In genomic region chr1:31707711-31708110, GRCh38 we compare ENCODE assay signal across 10 cellular contexts. TPM values are rescaled to one million over a fixed set of nuclear protein-coding genes. Genes with fewer than 3 reads are reported as not detected.
DNase-seq lines count a peak whose midpoint lies in the region; ATAC-seq, FAIRE-seq and TF ChIP-seq lines count a peak whose summit lies in the region.
"Had no signal": no experiment of that assay in that cellular context is flagged by ENCODE, and none has a peak within 500 bp of the region (broad histone marks: within the 10 kb centered on the region; RNA-seq: fewer than 3 reads in every experiment).

No MANE protein-coding gene starts in this region.

- H3K4me3 ChIP-seq in HepG2 (replicated peaks in 1 of 3; ENCODE audit: insufficient read depth in 1 of 3, low read depth in 2 of 3, low read length in 3 of 3) (no peak overlapping the region), right lobe of liver (no peak overlapping the region), endothelial cell of umbilical vein (replicated peaks in 1 of 3; ENCODE audit: insufficient read depth in 1 of 3, low read depth in 1 of 3, low read length in 3 of 3) (no peak overlapping the region), upper lobe of right lung (no peak overlapping the region)
- H3K4me3 ChIP-seq: tibial nerve had no signal

- H3K36me3 ChIP-seq in HepG2 (replicated peaks in 1 of 2; ENCODE audit: control insufficient read depth in 1 of 2, insufficient read depth in 2 of 2, low read length in 2 of 2) (no peaks in the 10 kb centered on the region), right lobe of liver (no peaks in the 10 kb centered on the region), endothelial cell of umbilical vein (ENCODE audit: control insufficient read depth in 2 of 2, extremely low read depth in 1 of 2, insufficient read depth in 2 of 2, low read length in 2 of 2) (no peaks in the 10 kb centered on the region), upper lobe of right lung (no peaks in the 10 kb centered on the region)
- H3K36me3 ChIP-seq: tibial nerve had no signal

- CTCF ChIA-PET in HepG2 (lab: Yijun Ruan, JAX; ENCODE audit: low intra/inter-chr PET ratio, low total read pairs): interaction anchor here (1.2 kb wide), 1 partner anchor 44 kb away, joined by 3 read pairs; no protein-coding TSS in a partner anchor
- CTCF ChIA-PET in endothelial cell of umbilical vein (lab: Charles Lee): interaction anchor here (0.6 to 3.4 kb wide), 9 partner anchors 9 to 81 kb away, joined by 3 to 51 read pairs (median 10); no protein-coding TSS in a partner anchor

- H3K79me2 ChIP-seq in HepG2 (ENCODE audit: insufficient read depth, low read length) (no peaks in the 10 kb centered on the region), endothelial cell of umbilical vein (ENCODE audit: control insufficient read depth, insufficient read depth, low read length) (no peaks in the 10 kb centered on the region)

- 13% methylated on average over 5 of the region's 5 CpGs for WGBS in HepG2 (ENCODE audit: low lambda C conversion rate)
- 36% methylated on average over 5 of the region's 5 CpGs for WGBS in right lobe of liver (ENCODE audit: insufficient coverage, low coverage, low lambda C conversion rate, missing lambda C conversion rate)

- H3K4me2 ChIP-seq in HepG2 (ENCODE audit: low read depth, low read length) (no peak overlapping the region), endothelial cell of umbilical vein (ENCODE audit: insufficient read depth, low read length) (no peak overlapping the region)

- DNase-seq in HepG2 (ENCODE audit: low spot score) (no peak), right lobe of liver (no peak), OCI-M1 (lab: John Stamatoyannopoulos, UW) (peak; percentile 62), endothelial cell of umbilical vein (ENCODE audit: low read depth, low spot score) (peak; percentile 68), upper lobe of right lung (no peak), 8988T (no peak), DMS153 (lab: John Stamatoyannopoulos, UW) (no peak)
- DNase-seq: activated naive CD4-positive, alpha-beta T cell treated with anti-CD3 and anti-CD28 coated beads, Interleukin-2, amount 50 U/mL, for 16 hours had no signal

- dilution Hi-C loops in endothelial cell of umbilical vein (cut with MboI; ENCODE audit: extremely low pct_ligation_motif_present, low sequenced_read_pairs): no loop called here

- H4K20me1 ChIP-seq in HepG2 (ENCODE audit: insufficient read depth, low read length) (no peaks in the 10 kb centered on the region), endothelial cell of umbilical vein (replicated peaks; ENCODE audit: control insufficient read depth, extremely low read depth, insufficient read depth, low read length) (no peaks in the 10 kb centered on the region)

- intact Hi-C loops in HepG2 (cut with micrococcal nuclease; ENCODE audit: unreplicated experiment) (no loop called here), right lobe of liver (cut with DNase I) (no loop called here), endothelial cell of umbilical vein (cut with micrococcal nuclease) (no loop called here), upper lobe of right lung (cut with DNase I) (no loop called here)

- H3K9me3 ChIP-seq in HepG2 (ENCODE audit: low read length) (no peaks in the 10 kb centered on the region), right lobe of liver (no peaks in the 10 kb centered on the region), endothelial cell of umbilical vein (replicated peaks; ENCODE audit: control insufficient read depth, insufficient read depth, low read length) (no peaks in the 10 kb centered on the region), upper lobe of right lung (no peaks in the 10 kb centered on the region)
- H3K9me3 ChIP-seq: tibial nerve had no signal

- peaks cover 55% of the 10 kb centered on the region for H3K4me1 ChIP-seq in HepG2 (ENCODE audit: insufficient read depth, low read length)
- H3K4me1 ChIP-seq in right lobe of liver: peaks cover 0 to 14% (median 4%) of the 10 kb centered on the region in 4 donors
- peaks cover 7% of the 10 kb centered on the region for H3K4me1 ChIP-seq in endothelial cell of umbilical vein (ENCODE audit: control insufficient read depth, extremely low read depth, insufficient read depth, low read length)
- peaks cover 31% of the 10 kb centered on the region for H3K4me1 ChIP-seq in upper lobe of right lung

- H3K9ac ChIP-seq in HepG2 (ENCODE audit: insufficient read depth, low read depth, low read length) (no peak overlapping the region), endothelial cell of umbilical vein (replicated peaks; ENCODE audit: extremely low read depth, insufficient read depth, low read length) (no peak overlapping the region)

- POLR2A ChIA-PET in HepG2 (lab: Yijun Ruan, JAX): no interaction called here
- POLR2A ChIA-PET in endothelial cell of umbilical vein (lab: Charles Lee): no interaction called here

- TF ChIP-seq POLR2A in HepG2 (IDR thresholded peaks at IDR 0.05; ENCODE audit: insufficient read depth in 1 of 2, low read depth in 2 of 2, low read length in 2 of 2) (no peak), right lobe of liver (IDR thresholded peaks at IDR 0.05) (no peak), endothelial cell of umbilical vein (IDR thresholded peaks at IDR 0.05; ENCODE audit: low read depth, low read length) (no peak)

- no peak for TF ChIP-seq RAD21 in HepG2 (CRISPR knock-in tag; IDR thresholded peaks at IDR 0.05)

- H3K27me3 ChIP-seq in HepG2 (ENCODE audit: control insufficient read depth in 1 of 2, insufficient read depth in 2 of 2, low read length in 2 of 2) (peaks cover 2 to 18% of the 10 kb centered on the region in 2 experiments; a peak in 3 of 5 replicates), right lobe of liver (no peaks in the 10 kb centered on the region), endothelial cell of umbilical vein (ENCODE audit: control insufficient read depth in 2 of 2, insufficient read depth in 2 of 2, low read length in 2 of 2) (peaks cover 0 to 3% of the 10 kb centered on the region in 2 experiments), upper lobe of right lung (peaks cover 11% of the 10 kb centered on the region)
- H3K27me3 ChIP-seq: tibial nerve had no signal

- H3K9me1 ChIP-seq in endothelial cell of umbilical vein (replicated peaks; ENCODE audit: control insufficient read depth, extremely low read depth, insufficient read depth, low read length): no peaks in the 10 kb centered on the region

- TF ChIP-seq CTCF in HepG2 (CRISPR knock-in tag; IDR thresholded peaks at IDR 0.05) (peak; percentile 10; the same call in 1 of the 2 replicates), right lobe of liver (IDR thresholded peaks at IDR 0.05) (no peak), endothelial cell of umbilical vein (IDR thresholded peaks at IDR 0.05; ENCODE audit: extremely low read depth in 1 of 2, insufficient read depth in 1 of 2, low read depth in 1 of 2, low read length in 2 of 2) (peak in 1 of 2 donors; percentile 34), upper lobe of right lung (IDR thresholded peaks at IDR 0.05) (no peak)

- no peak overlapping the region for H2AFZ ChIP-seq in HepG2 (ENCODE audit: low read length)
- H2AFZ ChIP-seq in endothelial cell of umbilical vein (ENCODE audit: low read depth, low read length): no peak overlapping the region

- ATAC-seq in HepG2: no peak
- no peak for ATAC-seq in right lobe of liver
- peak; percentile 65 for ATAC-seq in upper lobe of right lung
- no peak for ATAC-seq in GM21825 (IDR thresholded peaks at IDR 0.05; ENCODE audit: unreplicated experiment)

- H3K27ac ChIP-seq in HepG2 (ENCODE audit: extremely low read length, insufficient read depth, low read length) (no peak overlapping the region), right lobe of liver (no peak overlapping the region), endothelial cell of umbilical vein (ENCODE audit: insufficient read depth, low read depth, low read length) (no peak overlapping the region), upper lobe of right lung (no peak overlapping the region)
- H3K27ac ChIP-seq: tibial nerve had no signal

- BruUV-seq in HepG2 (replicated peaks; lab: Mats Ljungman, UMichigan): no TSS peak
- BruUV-seq in endothelial cell of umbilical vein (replicated peaks; lab: Mats Ljungman, UMichigan): no TSS peak

- TF ChIP-seq EP300 in HepG2 (IDR thresholded peaks at IDR 0.05; ENCODE audit: low read depth in 2 of 2, low read length in 2 of 2): no peak
- no peak for TF ChIP-seq EP300 in HepG2 (CRISPR knock-in tag; IDR thresholded peaks at IDR 0.05; ENCODE audit: borderline replicate concordance)

- in situ Hi-C loops in HepG2 (cut with HindIII; ENCODE audit: extremely low pct_ligation_motif_present, low pct_unique_long_range_greater_than_20kb): no loop called here

- no peak for FAIRE-seq in HepG2 (lab: Jason Lieb, UNC)
- FAIRE-seq in endothelial cell of umbilical vein (lab: Jason Lieb, UNC): peak; percentile 87

RNA-seq across cellular contexts. Expression of gene COL16A1, which starts 3.9 kb away (rescaled TPM):
- total RNA-seq in HepG2 (2016; rRNA removed; fragmentation: Illumina TruSeq; extraction: Trizol): 2.0 and 12.2 TPM in 2 replicates
- total RNA-seq in HepG2 (2016; cell fraction: cytosol; rRNA removed; fragmentation: Illumina TruSeq; extraction: Trizol; ENCODE audit: low read depth): 0.61 and 0.62 TPM in 2 replicates
- total RNA-seq in HepG2 (2016; cell fraction: insoluble cytoplasmic fraction; rRNA removed; fragmentation: Illumina TruSeq; extraction: Trizol): 2.0 and 13.0 TPM in 2 replicates
- total RNA-seq in HepG2 (2016; cell fraction: membrane; rRNA removed; fragmentation: Illumina TruSeq; extraction: Trizol): 0.76 and 1.1 TPM in 2 replicates
- 18.2 and 22.6 TPM in 2 replicates for total RNA-seq in HepG2 (2016; cell fraction: nucleus; rRNA removed; fragmentation: Illumina TruSeq; extraction: Trizol)
- 4.3 and 5.1 TPM in 2 replicates for polyA plus RNA-seq in HepG2 (2011; rRNA removed)
- 0.54 and 0.85 TPM in 2 replicates for polyA plus RNA-seq in HepG2 (2011; cell fraction: cytosol; rRNA removed)
- 61.1 and 62.0 TPM in 2 replicates for polyA plus RNA-seq in HepG2 (2011; cell fraction: nucleus; rRNA removed)
- 4.7 and 5.1 TPM in 2 replicates for polyA plus RNA-seq in HepG2 (2012)
- polyA plus RNA-seq in HepG2 (2016; cell fraction: cytosol; fragmentation: Illumina TruSeq; extraction: Trizol; ENCODE audit: low read depth): 0.29 and 0.41 TPM in 2 replicates
- polyA plus RNA-seq in HepG2 (2016; cell fraction: insoluble cytoplasmic fraction; fragmentation: Illumina TruSeq; extraction: Trizol; ENCODE audit: low read depth): 1.5 and 2.3 TPM in 2 replicates
- polyA plus RNA-seq in HepG2 (2016; cell fraction: membrane; fragmentation: Illumina TruSeq; extraction: Trizol; ENCODE audit: low read depth): 0.43 and 0.78 TPM in 2 replicates
- 57.7 and 64.7 TPM in 2 replicates for polyA plus RNA-seq in HepG2 (2016; cell fraction: nucleus; fragmentation: Illumina TruSeq; extraction: Trizol; ENCODE audit: insufficient read depth, low read depth)
- polyA minus RNA-seq in HepG2 (2011; rRNA and poly(A)+ RNA removed; ENCODE audit: low replicate concordance): 1.4 and 4.1 TPM in 2 replicates
- polyA minus RNA-seq in HepG2 (2011; cell fraction: cytosol; rRNA and poly(A)+ RNA removed): 0.69 and 1.6 TPM in 2 replicates
- polyA minus RNA-seq in HepG2 (2011; cell fraction: nucleus; rRNA and poly(A)+ RNA removed): 6.8 and 10.1 TPM in 2 replicates
- total RNA-seq in right lobe of liver: 1 to 10 TPM in 5 of 6 experiments, under 1 TPM in 1; 0.73 to 3.5 (median 1.9) TPM
- 1.2 and 2.7 TPM in 2 replicates for total RNA-seq in endothelial cell of umbilical vein
- polyA plus RNA-seq in endothelial cell of umbilical vein: 0.68 and 0.75 TPM in 2 replicates
- polyA plus RNA-seq in endothelial cell of umbilical vein (2011; cell fraction: cytosol; rRNA removed): 0.80 and 0.86 TPM in 2 replicates
- 7.3 and 7.6 TPM in 2 replicates for polyA plus RNA-seq in endothelial cell of umbilical vein (2011; cell fraction: nucleus; rRNA removed)
- 1.1 and 1.2 TPM in 2 replicates for polyA plus RNA-seq in endothelial cell of umbilical vein (2012)
- 0.66 and 2.0 TPM in 2 replicates for polyA minus RNA-seq in endothelial cell of umbilical vein
- not detected for polyA minus RNA-seq in endothelial cell of umbilical vein (2011; cell fraction: cytosol; rRNA and poly(A)+ RNA removed)
- polyA minus RNA-seq in endothelial cell of umbilical vein (2011; cell fraction: nucleus; rRNA and poly(A)+ RNA removed): 1.0 and 1.3 TPM in 2 replicates
- total RNA-seq in upper lobe of right lung: 28.9 TPM

RNA-seq across cellular contexts. Expression of gene ADGRB2, which starts 56.4 kb away (rescaled TPM):
- total RNA-seq in HepG2 (2016; rRNA removed; fragmentation: Illumina TruSeq; extraction: Trizol) (0.09 TPM in 1 of 2 replicates, not detected in the other), right lobe of liver (under 1 TPM in 2 of 6 experiments, not detected in 4; 0.06 TPM), endothelial cell of umbilical vein (1.5 and 3.1 TPM in 2 replicates), upper lobe of right lung (0.69 TPM)
- total RNA-seq in HepG2 (2016; cell fraction: cytosol; rRNA removed; fragmentation: Illumina TruSeq; extraction: Trizol; ENCODE audit: low read depth): not detected in 2 replicates
- total RNA-seq in HepG2 (2016; cell fraction: insoluble cytoplasmic fraction; rRNA removed; fragmentation: Illumina TruSeq; extraction: Trizol): 0.04 TPM in 1 of 2 replicates, not detected in the other
- not detected in 2 replicates for total RNA-seq in HepG2 (2016; cell fraction: membrane; rRNA removed; fragmentation: Illumina TruSeq; extraction: Trizol)
- 0.09 TPM in 1 of 2 replicates, not detected in the other for total RNA-seq in HepG2 (2016; cell fraction: nucleus; rRNA removed; fragmentation: Illumina TruSeq; extraction: Trizol)
- polyA plus RNA-seq in HepG2 (2011; rRNA removed) (0.03 TPM in 1 of 2 replicates, not detected in the other), endothelial cell of umbilical vein (1.3 and 2.2 TPM in 2 replicates)
- 0.04 TPM in 1 of 2 replicates, not detected in the other for polyA plus RNA-seq in HepG2 (2011; cell fraction: cytosol; rRNA removed)
- 0.14 and 0.31 TPM in 2 replicates for polyA plus RNA-seq in HepG2 (2011; cell fraction: nucleus; rRNA removed)
- polyA plus RNA-seq in HepG2 (2012): 0.07 TPM in 1 of 2 replicates, not detected in the other
- polyA plus RNA-seq in HepG2 (2016; cell fraction: cytosol; fragmentation: Illumina TruSeq; extraction: Trizol; ENCODE audit: low read depth): not detected in 2 replicates
- not detected in 2 replicates for polyA plus RNA-seq in HepG2 (2016; cell fraction: insoluble cytoplasmic fraction; fragmentation: Illumina TruSeq; extraction: Trizol; ENCODE audit: low read depth)
- not detected in 2 replicates for polyA plus RNA-seq in HepG2 (2016; cell fraction: membrane; fragmentation: Illumina TruSeq; extraction: Trizol; ENCODE audit: low read depth)
- 0.29 TPM in 1 of 2 replicates, not detected in the other for polyA plus RNA-seq in HepG2 (2016; cell fraction: nucleus; fragmentation: Illumina TruSeq; extraction: Trizol; ENCODE audit: insufficient read depth, low read depth)
- 2.1 TPM in 1 of 2 replicates, not detected in the other for polyA minus RNA-seq in HepG2 (2011; rRNA and poly(A)+ RNA removed; ENCODE audit: low replicate concordance)
- polyA minus RNA-seq in HepG2 (2011; cell fraction: cytosol; rRNA and poly(A)+ RNA removed): not detected in 2 replicates
- polyA minus RNA-seq in HepG2 (2011; cell fraction: nucleus; rRNA and poly(A)+ RNA removed): not detected in 2 replicates
- 0.88 and 1.3 TPM in 2 replicates for polyA plus RNA-seq in endothelial cell of umbilical vein (2011; cell fraction: cytosol; rRNA removed)
- 4.9 and 5.7 TPM in 2 replicates for polyA plus RNA-seq in endothelial cell of umbilical vein (2011; cell fraction: nucleus; rRNA removed)
- polyA plus RNA-seq in endothelial cell of umbilical vein (2012): 1.1 and 2.2 TPM in 2 replicates
- polyA minus RNA-seq in endothelial cell of umbilical vein: 1.1 and 1.4 TPM in 2 replicates
- polyA minus RNA-seq in endothelial cell of umbilical vein (2011; cell fraction: cytosol; rRNA and poly(A)+ RNA removed): 1.3 TPM
- 1.0 and 1.6 TPM in 2 replicates for polyA minus RNA-seq in endothelial cell of umbilical vein (2011; cell fraction: nucleus; rRNA and poly(A)+ RNA removed)

Comparison
In these comparisons a context has a peak if more than half of its experiments do, and no peak if none do; other contexts are left out.
1. DNase-seq: peak in OCI-M1 (single experiment) and endothelial cell of umbilical vein (single experiment); none in HepG2 (single experiment), right lobe of liver (0 of 3), upper lobe of right lung (single experiment), 8988T (single experiment) and DMS153 (single experiment).